In the genomic region with DNA sequence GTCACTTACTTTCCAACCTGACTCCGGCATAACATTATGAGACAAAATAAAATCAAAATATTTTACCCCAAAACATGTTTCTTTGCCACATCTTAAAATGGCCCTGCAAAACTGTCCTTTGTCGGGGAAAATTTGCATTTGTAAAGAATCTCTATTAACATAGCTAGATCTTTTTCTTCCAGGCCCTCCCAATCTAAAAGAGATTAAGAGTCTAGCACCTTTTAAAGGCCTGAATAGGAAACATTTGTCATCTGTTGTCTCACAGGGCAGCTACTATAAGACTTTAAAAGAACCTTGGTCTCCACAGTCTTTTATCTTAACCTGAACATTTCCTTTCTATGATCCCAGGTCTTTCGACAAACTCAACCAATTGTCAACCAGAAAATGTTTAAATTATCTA, we compare ENCODE assay signal across 35 cellular contexts.
"Had no signal": no experiment of that assay in that cellular context is flagged by ENCODE, and none has a peak within 500 bp of the region (broad histone marks: within the 10 kb centered on the region; RNA-seq: fewer than 3 reads in every experiment).

No MANE protein-coding gene starts in this region.

- DNase-seq: activated CD4-positive, alpha-beta memory T cell treated with anti-CD3 and anti-CD28 coated beads, Interleukin-2, amount 10 ng/mL, durations not matched to agents 7 days and 5 days; activated CD4-positive, alpha-beta T cell treated with anti-CD3 and anti-CD28 coated beads for 1 hour; activated CD4-positive, alpha-beta T cell treated with anti-CD3 and anti-CD28 coated beads for 48 hours; activated CD4-positive, CD25-positive, alpha-beta regulatory T cell; activated CD8-positive, alpha-beta memory T cell treated with anti-CD3 and anti-CD28 coated beads for 24 hours; activated effector memory CD4-positive, alpha-beta T cell treated with anti-CD3 and anti-CD28 coated beads, Interleukin-2, amount 50 U/mL, for 16 hours; activated naive CD4-positive, alpha-beta T cell; activated naive CD4-positive, alpha-beta T cell treated with anti-CD3 and anti-CD28 coated beads, Interleukin-2, amount 50 U/mL, for 16 hours; activated naive CD8-positive, alpha-beta T cell treated with anti-CD3 and anti-CD28 coated beads for 36 hours; activated T-cell treated with anti-CD3 and anti-CD28 coated beads, Interleukin-2, amount 50 U/mL, for 1 hour; activated T-cell treated with anti-CD3 and anti-CD28 coated beads, Interleukin-2, amount 50 U/mL, for 72 hours; amniotic stem cell; aorta; brain microvascular endothelial cell; MM.1S; MV-4-11; NCI-H1092; NCI-H1417; NCI-H146; NCI-H187; NCI-H2029 treated with DMSO at 0.1 percent for 48 hours; NCI-H2107; NCI-H2171; NCI-H510A; NCI-H526; NCI-H748 treated with DMSO at 0.1 percent for 48 hours; NK-92 treated with Interleukin-12 subunit alpha and Interleukin-12 subunit beta, amount 100 ng/mL, for 24 hours; PC-9; Right ventricle myocardium superior; SW 1271; T-helper 1 cell; T-helper 2 cell; T-helper 9 cell had no signal

- H3K27ac ChIP-seq: brain microvascular endothelial cell, PC-9, VCaP had no signal

- ATAC-seq: activated T-cell treated with anti-CD3 and anti-CD28 coated beads, Interleukin-2, amount 50 U/mL, for 72 hours; activated T-helper 17 cell treated with anti-CD3 and anti-CD28 coated beads, Interleukin-2, amount 50 U/mL, for 72 hours had no signal

- H3K27me3 ChIP-seq: brain microvascular endothelial cell had no signal

- H3K36me3 ChIP-seq: brain microvascular endothelial cell had no signal

- H3K4me3 ChIP-seq: PC-9 had no signal
